Comparison of ENCODE assay signal across 8 cellular contexts in genomic region chr6:111480988-111481830, GRCh38. TPM values are rescaled to one million over a fixed set of nuclear protein-coding genes. Genes with fewer than 3 reads are reported as not detected.
A peak's percentile ranks its signal among the peaks of the same experiment; 100 is the strongest.
DNase-seq lines count a peak whose midpoint lies in the region; FAIRE-seq and TF ChIP-seq lines count a peak whose summit lies in the region.

No MANE protein-coding gene starts in this region.

- CTCF ChIA-PET in A673 (lab: Charles Lee), result no interaction called here

- peaks cover 59% of the 10 kb centered on the region for H3K4me1 ChIP-seq in A673 (ENCODE audit: insufficient read depth, low read length, poor library complexity, severe bottlenecking)
- peaks cover 49% of the 10 kb centered on the region for H3K4me1 ChIP-seq in smooth muscle cell (ENCODE audit: low read depth)

- H3K36me3 ChIP-seq in A673 (ENCODE audit: insufficient read depth, low read length, poor library complexity, severe bottlenecking) (peaks cover under 1% of the 10 kb centered on the region), smooth muscle cell (ENCODE audit: low read depth) (no peaks in the 10 kb centered on the region)

- no peaks in the 10 kb centered on the region for H3K36me3 Mint-ChIP-seq in glutamatergic neuron (ENCODE audit: unreplicated experiment)

- H3K27me3 ChIP-seq in A673 (replicated peaks; ENCODE audit: insufficient read depth, low read depth, low read length, poor library complexity), result no peaks in the 10 kb centered on the region
- H3K27me3 ChIP-seq in smooth muscle cell (ENCODE audit: low read depth), result no peaks in the 10 kb centered on the region

- no peak for DNase-seq in A673 (ENCODE audit: low spot score)
- DNase-seq in H54 (ENCODE audit: insufficient read length, low spot score), result no peak
- DNase-seq in glutamatergic neuron, result no peak
- DNase-seq in smooth muscle cell (lab: John Stamatoyannopoulos, UW; ENCODE audit: unreplicated experiment), result no peak
- DNase-seq in HCEC 1CT, result no peak
- DNase-seq in ureter (ENCODE audit: low spot score), result no peak
- no peak for DNase-seq in NCI-H1694 treated with DMSO at 0.1 percent for 48 hours (lab: John Stamatoyannopoulos, UW)

- peak overlapping the region; percentile 82 for H3K4me3 ChIP-seq in A673 (ENCODE audit: low read depth, low read length, poor library complexity, severe bottlenecking)
- peak overlapping the region; percentile 84 for H3K4me3 ChIP-seq in smooth muscle cell

- peaks cover under 1% of the 10 kb centered on the region for H3K9me3 ChIP-seq in A673 (ENCODE audit: low read depth, low read length, poor library complexity, severe bottlenecking)
- H3K9me3 ChIP-seq in smooth muscle cell (replicated peaks; ENCODE audit: low read depth), result no peaks in the 10 kb centered on the region

- 69% methylated on average over 6 of the region's 6 CpGs for WGBS in smooth muscle cell (ENCODE audit: low lambda C conversion rate)

- H4K20me1 ChIP-seq in smooth muscle cell (ENCODE audit: low read depth), result peaks cover 50% of the 10 kb centered on the region

- peaks cover 9% of the 10 kb centered on the region for H3K27me3 Mint-ChIP-seq in glutamatergic neuron (ENCODE audit: unreplicated experiment)

- H3K79me2 ChIP-seq in smooth muscle cell (ENCODE audit: low read depth), result peaks cover 75% of the 10 kb centered on the region

- H3K27ac ChIP-seq in A673 (ENCODE audit: low read depth, low read length, poor library complexity, severe bottlenecking) (peak overlapping the region; percentile 97), VCaP (peak overlapping the region; percentile 97), smooth muscle cell (ENCODE audit: low read depth) (peak overlapping the region; percentile 91)

- FAIRE-seq in H54 (lab: Jason Lieb, UNC), result peak; percentile 41

- peak overlapping the region; percentile 93 for H3K9ac ChIP-seq in smooth muscle cell (ENCODE audit: low read depth)

- peak overlapping the region; percentile 83 for H3K4me2 ChIP-seq in smooth muscle cell

- TF ChIP-seq POLR2A in H54 (IDR thresholded peaks at IDR 0.05; ENCODE audit: low read depth, low read length), result no peak

- peaks cover 13% of the 10 kb centered on the region for H3K9me3 Mint-ChIP-seq in glutamatergic neuron (ENCODE audit: unreplicated experiment)

- no peak for TF ChIP-seq CTCF in A673 (conservative IDR thresholded peaks at IDR 0.05; ENCODE audit: low read depth, low read length)
- no peak for TF ChIP-seq CTCF in VCaP (conservative IDR thresholded peaks at IDR 0.05)
- no peak for TF ChIP-seq CTCF in glutamatergic neuron (IDR thresholded peaks at IDR 0.05; ENCODE audit: partially characterized antibody, unreplicated experiment)
- TF ChIP-seq CTCF in smooth muscle cell (IDR thresholded peaks at IDR 0.05; ENCODE audit: borderline replicate concordance, insufficient read depth, poor library complexity, severe bottlenecking), result no peak

- H3K4me3 Mint-ChIP-seq in glutamatergic neuron (ENCODE audit: unreplicated experiment), result peak overlapping the region; percentile 94

- POLR2A ChIA-PET in A673 (lab: Charles Lee; ENCODE audit: low non-redundant PET), result interaction anchor here (0.6 kb wide), 1 partner anchor 97 kb away, joined by 4 read pairs; no protein-coding TSS in a partner anchor

- H3F3A ChIP-seq in smooth muscle cell (ENCODE audit: low read depth), result peaks cover 5% of the 10 kb centered on the region

- no peak overlapping the region for H2AFZ ChIP-seq in smooth muscle cell (ENCODE audit: low read depth)

- peak overlapping the region; percentile 83 for H3K27ac Mint-ChIP-seq in glutamatergic neuron (ENCODE audit: unreplicated experiment)

- intact Hi-C loops in A673 (cut with micrococcal nuclease; ENCODE audit: unreplicated experiment), result loop anchor here (5.0 to 10.0 kb wide), 5 partner anchors 91 to 561 kb away; partner anchors contain the start of gene TRAF3IP2

- peaks cover 30% of the 10 kb centered on the region for H3K4me1 Mint-ChIP-seq in glutamatergic neuron (ENCODE audit: low read depth, unreplicated experiment)

- TSS peak; percentile 37 for BruUV-seq in A673 (replicated peaks; lab: Mats Ljungman, UMichigan)

RNA-seq across cellular contexts. Expression of gene REV3L, which starts 1.8 kb away (rescaled TPM):
- total RNA-seq in A673 (2021) (24.0 and 25.3 TPM in 2 replicates), glutamatergic neuron (ENCODE audit: unreplicated experiment) (33.3 TPM), smooth muscle cell (19.2 and 19.8 TPM in 2 replicates), ureter (60.5 TPM)
- 6.9 and 9.8 TPM in 2 replicates for polyA plus RNA-seq in smooth muscle cell
